ENCODE assay signal across 8 cellular contexts in the genomic region with DNA sequence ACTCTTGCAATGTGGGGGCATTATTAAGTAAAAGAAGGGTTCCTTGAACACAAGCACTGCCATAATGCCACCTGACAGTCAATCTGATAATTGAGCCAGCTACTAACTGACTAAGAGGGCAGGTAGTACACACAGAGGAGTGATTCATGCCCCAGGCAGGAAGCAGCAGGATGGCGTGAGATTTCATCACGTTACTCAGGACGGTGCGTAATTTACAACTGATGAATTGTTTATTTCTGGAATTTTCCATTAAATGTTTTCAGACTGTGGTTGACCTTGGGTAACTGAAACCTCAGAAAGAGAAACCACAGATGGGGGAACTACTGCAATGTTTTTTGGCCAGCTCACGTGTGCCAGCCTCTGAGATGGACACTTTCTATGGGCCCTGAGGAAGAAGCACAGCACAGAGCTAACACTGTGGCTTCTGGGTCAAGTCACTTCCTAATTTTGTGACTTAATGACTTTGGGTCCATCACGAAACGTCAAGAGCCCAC. TPM values are rescaled to one million over a fixed set of nuclear protein-coding genes. Genes with fewer than 3 reads are reported as not detected.
DNase-seq lines count a peak whose midpoint lies in the region; ATAC-seq and TF ChIP-seq lines count a peak whose summit lies in the region.

No MANE protein-coding gene starts in this region.

- 47% methylated on average over 7 of the region's 7 CpGs for WGBS in prostate gland

- H3K27ac Mint-ChIP-seq in T-helper 2 cell treated with Interferon-gamma antibody and Interleukin-4, amounts not matched to agents 5 μg/mL and 100 μg/mL, for 36 hours = peak overlapping the region; percentile 81

- H3K4me3 ChIP-seq in breast epithelium (no peak overlapping the region), prostate gland (no peak overlapping the region)

- H3K9me3 Mint-ChIP-seq in T-helper 2 cell treated with Interferon-gamma antibody and Interleukin-4, amounts not matched to agents 5 μg/mL and 100 μg/mL, for 36 hours = peaks cover 7% of the 10 kb centered on the region

- H3K9me3 ChIP-seq in breast epithelium (no peaks in the 10 kb centered on the region), prostate gland (no peaks in the 10 kb centered on the region)

- H3K27ac ChIP-seq in breast epithelium (peak overlapping the region; percentile 28 to 33), prostate gland (no peak overlapping the region)

- H3K4me1 Mint-ChIP-seq in T-helper 2 cell treated with Interferon-gamma antibody and Interleukin-4, amounts not matched to agents 5 μg/mL and 100 μg/mL, for 36 hours (ENCODE audit: low read depth) = peaks cover 32% of the 10 kb centered on the region

- H3K27me3 ChIP-seq in breast epithelium = no peaks in the 10 kb centered on the region
- H3K27me3 ChIP-seq in prostate gland (replicated peaks; ENCODE audit: insufficient read depth) = no peaks in the 10 kb centered on the region

- intact Hi-C loops in breast epithelium (cut with DNase I; ENCODE audit: low total_unique reads) (no loop called here), prostate gland (cut with DNase I) (no loop called here), posterior cingulate gyrus (cut with DNase I) (no loop called here)

- H3K27me3 Mint-ChIP-seq in T-helper 2 cell treated with Interferon-gamma antibody and Interleukin-4, amounts not matched to agents 5 μg/mL and 100 μg/mL, for 36 hours (ENCODE audit: low read depth) = no peaks in the 10 kb centered on the region

- H3K4me1 ChIP-seq in breast epithelium (no peaks in the 10 kb centered on the region), prostate gland (replicated peaks) (no peaks in the 10 kb centered on the region)

- H3K36me3 ChIP-seq in breast epithelium = no peaks in the 10 kb centered on the region
- H3K36me3 ChIP-seq in prostate gland = no peaks in the 10 kb centered on the region

- peaks cover 12% of the 10 kb centered on the region for H3K36me3 Mint-ChIP-seq in T-helper 2 cell treated with Interferon-gamma antibody and Interleukin-4, amounts not matched to agents 5 μg/mL and 100 μg/mL, for 36 hours (ENCODE audit: low read depth)

- H3K4me3 Mint-ChIP-seq in T-helper 2 cell treated with Interferon-gamma antibody and Interleukin-4, amounts not matched to agents 5 μg/mL and 100 μg/mL, for 36 hours = peak overlapping the region; percentile 50

- DNase-seq in AG08395 (ENCODE audit: low spot score) (peak; percentile 81), breast epithelium (ENCODE audit: low spot score in 2 of 2) (peak; percentile 57 to 70), prostate gland (ENCODE audit: low spot score) (peak; percentile 26), posterior cingulate gyrus (no peak)
- peak; percentile 80 for DNase-seq in T-helper 2 cell treated with Interferon-gamma antibody and Interleukin-4, amounts not matched to agents 5 μg/mL and 100 μg/mL, for 36 hours (ENCODE audit: low spot score)
- DNase-seq in effector CD8-positive, alpha-beta T cell (lab: John Stamatoyannopoulos, UW) = no peak

- TF ChIP-seq CTCF in breast epithelium (IDR thresholded peaks at IDR 0.05) (no peak), prostate gland (IDR thresholded peaks at IDR 0.05) (no peak)

- TF ChIP-seq POLR2A in breast epithelium (IDR thresholded peaks at IDR 0.05) (no peak), prostate gland (IDR thresholded peaks at IDR 0.05) (no peak)

- ATAC-seq in GM19397 (IDR thresholded peaks at IDR 0.05; ENCODE audit: unreplicated experiment) (peak; percentile 77), HG03460 (IDR thresholded peaks at IDR 0.05; ENCODE audit: unreplicated experiment) (peak; percentile 79)

RNA-seq across cellular contexts. Expression of gene C17orf67, which starts 46.7 kb away (rescaled TPM):
- total RNA-seq in breast epithelium = 1 to 10 TPM in 2 of 3 donors, under 1 TPM in 1; 0.48 to 2.3 (median 2.0) TPM
- total RNA-seq in prostate gland = 1 to 10 TPM; 2.5 to 2.6 TPM

RNA-seq across cellular contexts. Expression of gene DGKE, which starts 46.9 kb away (rescaled TPM):
- total RNA-seq in breast epithelium = 10 to 100 TPM in 2 of 3 donors, 1 to 10 TPM in 1; 7.0 to 13.8 (median 11.9) TPM
- 10 to 100 TPM in 1 of 2 donors, 1 to 10 TPM in 1; 7.7 to 13.3 TPM for total RNA-seq in prostate gland

Comparison
In these comparisons a context has a peak if more than half of its experiments do, and no peak if none do; other contexts are left out.
1. DNase-seq: peak in AG08395 (single experiment), T-helper 2 cell treated with Interferon-gamma antibody and Interleukin-4, amounts not matched to agents 5 μg/mL and 100 μg/mL, for 36 hours (single experiment), breast epithelium (2 of 2) and prostate gland (single experiment); none in effector CD8-positive, alpha-beta T cell (single experiment) and posterior cingulate gyrus (0 of 10).
2. H3K27ac ChIP-seq: peak in breast epithelium (2 of 2); none in prostate gland (0 of 2).